Comparison of ENCODE assay signal across 1 cellular context in the genomic region with DNA sequence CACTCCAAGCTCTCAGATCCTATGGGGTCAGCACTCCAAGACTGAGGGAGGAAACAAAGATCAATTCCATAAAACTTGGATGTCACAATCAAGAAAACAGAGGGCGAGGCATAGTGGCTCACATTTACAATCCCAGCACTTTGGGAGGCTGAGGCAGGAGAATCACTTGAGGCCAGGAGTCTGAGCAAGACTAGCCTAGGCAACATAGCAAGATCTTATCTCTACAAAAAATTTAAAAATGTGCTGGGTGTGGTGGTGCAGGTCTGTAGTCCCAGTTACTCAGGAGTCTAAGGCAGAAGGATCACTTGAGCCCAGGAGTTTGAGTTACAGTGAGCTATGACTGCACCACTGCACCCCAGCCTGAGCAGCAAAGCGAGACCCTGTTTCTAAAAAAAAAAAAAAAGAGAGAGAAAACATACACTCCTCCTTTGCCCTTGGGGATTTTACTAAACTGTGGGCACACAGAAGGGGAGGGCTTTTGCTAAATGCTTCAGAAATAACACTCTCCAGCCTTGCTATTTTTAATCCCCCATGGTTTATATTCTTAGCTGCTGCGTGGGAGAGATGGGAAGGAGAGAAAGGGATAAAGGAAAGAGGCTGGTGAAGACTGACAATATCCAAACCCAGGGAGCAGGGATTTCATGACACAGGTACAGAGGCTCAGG.
TF ChIP-seq lines count a peak whose summit lies in the region.

No MANE protein-coding gene starts in this region.

TF ChIP-seq in HCT116, 20 proteins besides CTCF, POLR2A, EP300 and RAD21 (continued from another document):
- TF ChIP-seq MAX (IDR thresholded peaks at IDR 0.05) (no peak), EZH2 (IDR thresholded peaks at IDR 0.05) (no peak)
- TF ChIP-seq, protein P1, sequence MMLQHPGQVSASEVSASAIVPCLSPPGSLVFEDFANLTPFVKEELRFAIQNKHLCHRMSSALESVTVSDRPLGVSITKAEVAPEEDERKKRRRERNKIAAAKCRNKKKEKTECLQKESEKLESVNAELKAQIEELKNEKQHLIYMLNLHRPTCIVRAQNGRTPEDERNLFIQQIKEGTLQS (IDR thresholded peaks at IDR 0.05) = no peak
